In the genomic region with DNA sequence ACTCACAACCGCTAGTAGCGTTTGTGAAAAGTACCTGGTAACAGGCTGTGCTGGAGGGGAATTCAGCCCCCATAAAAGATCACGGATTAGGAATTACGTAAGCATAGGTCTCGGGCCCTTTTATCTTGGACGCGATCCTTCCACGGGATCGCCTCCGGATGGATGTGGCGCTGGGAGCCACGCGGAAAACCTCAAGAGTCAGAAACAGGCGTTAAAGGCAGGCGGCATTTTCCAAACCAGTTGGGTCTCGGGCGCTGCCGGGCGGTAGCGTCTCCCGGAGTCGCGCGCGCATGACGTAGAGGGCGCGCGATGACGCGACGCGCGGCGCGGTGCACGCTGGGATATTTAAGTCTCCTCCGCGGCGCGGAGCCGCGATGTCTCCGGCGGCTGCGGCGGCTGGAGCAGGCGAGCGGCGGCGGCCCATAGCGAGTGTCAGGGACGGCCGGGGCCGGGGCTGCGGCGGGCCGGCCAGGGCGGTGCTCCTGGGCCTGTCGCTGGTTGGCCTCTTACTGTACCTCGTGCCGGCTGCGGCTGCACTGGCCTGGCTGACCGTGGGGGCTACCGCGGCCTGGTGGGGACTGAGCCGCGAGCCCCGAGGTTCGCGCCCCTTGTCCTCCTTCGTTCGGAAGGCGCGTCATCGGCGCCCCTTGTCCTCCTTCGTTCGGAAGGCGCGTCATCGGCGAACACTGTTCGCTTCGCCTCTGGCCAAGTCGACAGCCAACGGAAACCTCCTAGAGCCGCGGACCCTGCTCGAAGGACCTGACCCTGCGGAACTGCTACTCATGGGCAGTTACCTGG, we compare ENCODE assay signal across 8 cellular contexts. TPM values are rescaled to one million over a fixed set of nuclear protein-coding genes. Genes with fewer than 3 reads are reported as not detected.
DNase-seq lines count a peak whose midpoint lies in the region; ATAC-seq, FAIRE-seq and TF ChIP-seq lines count a peak whose summit lies in the region.

POM121 (plus strand) TSS at position 348 of the 798 bp plus-strand sequence; CDS start at position 375, 27 bp downstream.

- peak within 1 kb of the TSS; percentile 76 for H3K27ac ChIP-seq in OCI-LY3 (ENCODE audit: low read length)

- H3K4me2 ChIP-seq in OCI-LY3 (ENCODE audit: low read length), result peak within 1 kb of the TSS; percentile 93

- peak within 1 kb of the TSS; percentile 86 for H3K4me3 Mint-ChIP-seq in Calu3 (ENCODE audit: low read depth, unreplicated experiment)

- peak; percentile 71 for DNase-seq in Calu3
- peak; percentile 75 for DNase-seq in HTR-8/SVneo (ENCODE audit: insufficient read length, low spot score)
- peak; percentile 93 for DNase-seq in activated CD8-positive, alpha-beta memory T cell treated with anti-CD3 and anti-CD28 coated beads, Interleukin-2, amount 50 U/mL, for 48 hours
- DNase-seq in epidermal melanocyte (ENCODE audit: insufficient read length, low spot score), result peak; percentile 84
- DNase-seq in mucosa of descending colon, result peak; percentile 89 to 90 (median 89)
- peak; percentile 60 to 66 for DNase-seq in stimulated activated CD8-positive, alpha-beta memory T cell treated with anti-CD3 and anti-CD28 coated beads, Interleukin-4, amount 100 ng/mL, for 1 hour (ENCODE audit: low read depth in 2 of 2, low spot score in 1 of 2)

- no peak for FAIRE-seq in HTR-8/SVneo (lab: Jason Lieb, UNC)

- H3K36me3 Mint-ChIP-seq in Calu3 (ENCODE audit: insufficient read depth, unreplicated experiment), result peaks cover 46% of the 10 kb centered on the region

- H2AFZ ChIP-seq in OCI-LY3 (ENCODE audit: low read depth, low read length), result peak within 1 kb of the TSS; percentile 78; the same call in 1 of the 2 replicates

- ATAC-seq in GM21381 (IDR thresholded peaks at IDR 0.05; ENCODE audit: unreplicated experiment), result peak; percentile 93
- ATAC-seq in mucosa of descending colon, result peak; percentile 99

- no peaks in the 10 kb centered on the region for H3K9me3 ChIP-seq in OCI-LY3 (ENCODE audit: insufficient read depth, low read length)
- H3K9me3 ChIP-seq in mucosa of descending colon, result no peaks in the 10 kb centered on the region

- H3K4me1 ChIP-seq in OCI-LY3 (ENCODE audit: low read length), result peaks cover 6% of the 10 kb centered on the region
- H3K4me1 ChIP-seq in mucosa of descending colon (ENCODE audit: low read depth), result peaks cover 9% of the 10 kb centered on the region

- H3K4me3 ChIP-seq in OCI-LY3 (ENCODE audit: low read length) (peak within 1 kb of the TSS; percentile 95), mucosa of descending colon (peak within 1 kb of the TSS; percentile 74)

- no peaks in the 10 kb centered on the region for H3K9me3 Mint-ChIP-seq in Calu3 (ENCODE audit: low read depth, unreplicated experiment)

- peaks cover 7% of the 10 kb centered on the region for H3K36me3 ChIP-seq in OCI-LY3 (replicated peaks; ENCODE audit: low read depth, low read length)
- H3K36me3 ChIP-seq in mucosa of descending colon (ENCODE audit: low read depth), result no peaks in the 10 kb centered on the region

- peak within 1 kb of the TSS; percentile 83 for H3K9ac ChIP-seq in OCI-LY3 (ENCODE audit: low read length)

- no peaks in the 10 kb centered on the region for H3K4me1 Mint-ChIP-seq in Calu3 (ENCODE audit: low read depth, unreplicated experiment)

- 0 out of 2 replicates have a peak, but pooled peaks cover 4% of the 10 kb centered on the region for H4K20me1 ChIP-seq in OCI-LY3 (ENCODE audit: insufficient read depth, low read length)

- no peaks in the 10 kb centered on the region for H3K27me3 ChIP-seq in OCI-LY3 (ENCODE audit: low read depth, low read length)

- H3K27me3 Mint-ChIP-seq in Calu3 (ENCODE audit: unreplicated experiment), result no peaks in the 10 kb centered on the region

- no TSS peak for BruUV-seq in Calu3 (replicated peaks; lab: Mats Ljungman, UMichigan)

- H3K27ac Mint-ChIP-seq in Calu3 (ENCODE audit: unreplicated experiment), result peak within 1 kb of the TSS; percentile 95

- peaks cover 53% of the 10 kb centered on the region for H3K79me2 ChIP-seq in OCI-LY3 (ENCODE audit: low read length)

- TF ChIP-seq CTCF in Calu3 (IDR thresholded peaks at IDR 0.05; ENCODE audit: unreplicated experiment) (no peak), OCI-LY3 (IDR thresholded peaks at IDR 0.05; ENCODE audit: low read depth, low read length) (no peak), mucosa of descending colon (IDR thresholded peaks at IDR 0.05) (no peak)

- CTCF ChIA-PET in Calu3 (lab: Charles Lee), result no interaction called here

- intact Hi-C loops in Calu3 (cut with micrococcal nuclease; ENCODE audit: unreplicated experiment), result no loop called here
- intact Hi-C loops in mucosa of descending colon (cut with DNase I, micrococcal nuclease), result no loop called here

RNA-seq across cellular contexts. Expression of gene POM121, which starts in this region (rescaled TPM):
- total RNA-seq in Calu3 (2022) (31.0 and 33.2 TPM in 2 replicates), mucosa of descending colon (10 to 100 TPM; 31.0 to 36.3 (median 31.6) TPM)

Comparison
In these comparisons a context has a peak if more than half of its experiments do, and no peak if none do; other contexts are left out.
1. Peak in every context shown above with its lines: DNase-seq, ATAC-seq, H3K4me3 ChIP-seq and H3K27ac ChIP-seq.